Comparison of ENCODE assay signal across 13 cellular contexts in genomic region chr5:142915038-142915437, GRCh38.
"Had no signal": no experiment of that assay in that cellular context is flagged by ENCODE, and none has a peak within 500 bp of the region (broad histone marks: within the 10 kb centered on the region; RNA-seq: fewer than 3 reads in every experiment).

No MANE protein-coding gene starts in this region.

- H3K27me3 ChIP-seq: MG63 had no signal

- DNase-seq: Karpas-422, MM.1S, NCI-H1048, NCI-H1092, NCI-H1105, NCI-H1417 treated with DMSO at 0.1 percent for 48 hours, NCI-H187, NCI-H187 treated with DMSO at 0.1 percent for 48 hours, NCI-H2029 treated with DMSO at 0.1 percent for 48 hours, NCI-H446 treated with DMSO at 0.1 percent for 48 hours, NCI-H510A, NCI-H524 treated with DMSO at 0.1 percent for 48 hours had no signal

- H3K4me3 ChIP-seq: MG63 had no signal

- H3K36me3 ChIP-seq: MG63 had no signal

- H3K9me3 ChIP-seq: MG63 had no signal
